ENCODE assay signal across 12 cellular contexts in genomic region chr3:23919628-23920027, GRCh38. TPM values are rescaled to one million over a fixed set of nuclear protein-coding genes. Genes with fewer than 3 reads are reported as not detected.
DNase-seq lines count a peak whose midpoint lies in the region; ATAC-seq and TF ChIP-seq lines count a peak whose summit lies in the region.
"Had no signal": no experiment of that assay in that cellular context is flagged by ENCODE, and none has a peak within 500 bp of the region (broad histone marks: within the 10 kb centered on the region; RNA-seq: fewer than 3 reads in every experiment).

No MANE protein-coding gene starts in this region.

- no peak overlapping the region for H2BK5ac ChIP-seq in IMR-90 (ENCODE audit: low read depth, low read length, poor library complexity, severe bottlenecking)

- peaks cover 20% of the 10 kb centered on the region for H3K36me3 ChIP-seq in CD8-positive, alpha-beta T cell (ENCODE audit: insufficient read depth, low read length)
- H3K36me3 ChIP-seq in IMR-90 (ENCODE audit: control insufficient read depth, insufficient read depth, low read length) = peaks cover 14% of the 10 kb centered on the region

- no peak overlapping the region for H2AK9ac ChIP-seq in IMR-90 (replicated peaks; ENCODE audit: low read depth, low read length, poor library complexity)

- H3K36me3 Mint-ChIP-seq in CD8-positive, alpha-beta T cell = peaks cover 64% of the 10 kb centered on the region
- H3K36me3 Mint-ChIP-seq in activated naive CD8-positive, alpha-beta T cell treated with anti-CD3 and anti-CD28 coated beads, Interleukin-2, amount 10 ng/mL, durations not matched to agents 7 days and 5 days = peaks cover 30% of the 10 kb centered on the region
- H3K36me3 Mint-ChIP-seq in natural killer cell = no peaks in the 10 kb centered on the region

- intact Hi-C loops in CD8-positive, alpha-beta T cell (cut with DNase I, micrococcal nuclease) = loop anchor here in 1 of 2 experiments (10.0 kb wide), 2 partner anchors 1745 to 1865 kb away; partner anchors contain the start of genes NGLY1 and TOP2B
- intact Hi-C loops in IMR-90 (cut with micrococcal nuclease) (loop anchor here (10.0 kb wide), 1 partner anchor 765 kb away; no protein-coding TSS in a partner anchor), natural killer cell (cut with micrococcal nuclease) (no loop called here)

- no peak overlapping the region for H3K4me2 ChIP-seq in IMR-90 (ENCODE audit: low read depth, low read length)

- TSS peak; percentile 80 for BruUV-seq in IMR-90 (replicated peaks; lab: Mats Ljungman, UMichigan)

- no peak overlapping the region for H3K9ac ChIP-seq in IMR-90 (ENCODE audit: low read depth, low read length)

- H3K27me3 ChIP-seq in CD8-positive, alpha-beta T cell (ENCODE audit: insufficient read depth, low read length) = no peaks in the 10 kb centered on the region
- no peaks in the 10 kb centered on the region for H3K27me3 ChIP-seq in IMR-90 (ENCODE audit: control insufficient read depth, insufficient read depth, low read length)

- no peak for TF ChIP-seq CTCF in CD8-positive, alpha-beta T cell (IDR thresholded peaks at IDR 0.05)
- TF ChIP-seq CTCF in IMR-90 (conservative IDR thresholded peaks at IDR 0.05; ENCODE audit: low read depth, low read length) = no peak
- no peak for TF ChIP-seq CTCF in natural killer cell (IDR thresholded peaks at IDR 0.05)

- no peak for TF ChIP-seq RAD21 in IMR-90 (IDR thresholded peaks at IDR 0.05; ENCODE audit: low read length)

- peak overlapping the region; percentile 80 for H3K27ac Mint-ChIP-seq in CD8-positive, alpha-beta T cell
- H3K27ac Mint-ChIP-seq in activated naive CD8-positive, alpha-beta T cell treated with anti-CD3 and anti-CD28 coated beads, Interleukin-2, amount 10 ng/mL, durations not matched to agents 7 days and 5 days = no peak overlapping the region
- peak overlapping the region; percentile 47 to 95 for H3K27ac Mint-ChIP-seq in natural killer cell

- no peaks in the 10 kb centered on the region for H3K9me3 ChIP-seq in CD8-positive, alpha-beta T cell (ENCODE audit: low read length)
- H3K9me3 ChIP-seq in IMR-90 (ENCODE audit: control insufficient read depth, insufficient read depth, low read length) = no peaks in the 10 kb centered on the region

- CTCF ChIA-PET in CD8-positive, alpha-beta T cell (lab: Charles Lee) = no interaction called here
- CTCF ChIA-PET in IMR-90 (lab: Yijun Ruan, JAX) = no interaction called here

- no peak overlapping the region for H3K14ac ChIP-seq in IMR-90 (replicated peaks; ENCODE audit: low read depth, low read length)

- H2AK5ac ChIP-seq in IMR-90 (ENCODE audit: low read depth, low read length) = no peak overlapping the region

- H3K79me1 ChIP-seq in IMR-90 (ENCODE audit: low read depth in 1 of 2, low read length in 2 of 2) = peaks cover 16 to 54% of the 10 kb centered on the region in 2 experiments

- no peak for TF ChIP-seq POLR2A in IMR-90 (IDR thresholded peaks at IDR 0.05; ENCODE audit: low read depth, low read length)

- no peak overlapping the region for H2BK15ac ChIP-seq in IMR-90 (ENCODE audit: low read depth, low read length)

- H2AFZ ChIP-seq in IMR-90 (replicated peaks; ENCODE audit: low read length, poor library complexity) = no peak overlapping the region

- H4K5ac ChIP-seq in IMR-90 (ENCODE audit: low read depth, low read length) = no peak overlapping the region

- H3K4me3 ChIP-seq in CD8-positive, alpha-beta T cell (ENCODE audit: low read depth, low read length) = no peak overlapping the region
- H3K4me3 ChIP-seq in IMR-90 (ENCODE audit: insufficient read depth, low read depth, low read length) = no peak overlapping the region

- DNase-seq in CD8-positive, alpha-beta T cell = no peak
- DNase-seq in IMR-90 = no peak
- DNase-seq in activated naive CD8-positive, alpha-beta T cell treated with anti-CD3 and anti-CD28 coated beads, Interleukin-2, amount 10 ng/mL, durations not matched to agents 7 days and 5 days = no peak
- no peak for DNase-seq in natural killer cell
- no peak for DNase-seq in substantia nigra (lab: John Stamatoyannopoulos, UW)
- DNase-seq: activated CD4-positive, CD25-positive, alpha-beta regulatory T cell; DMS79; effector CD8-positive, alpha-beta T cell; NCI-H2081 treated with DMSO at 0.1 percent for 48 hours had no signal

- no peak overlapping the region for H3K4ac ChIP-seq in IMR-90 (ENCODE audit: low read depth, low read length)

- H4K8ac ChIP-seq in IMR-90 (ENCODE audit: low read depth in 2 of 2, low read length in 2 of 2) = no peak overlapping the region

- peak overlapping the region; percentile 29 for H3K4me3 Mint-ChIP-seq in CD8-positive, alpha-beta T cell
- peak overlapping the region; percentile 87 for H3K4me3 Mint-ChIP-seq in activated naive CD8-positive, alpha-beta T cell treated with anti-CD3 and anti-CD28 coated beads, Interleukin-2, amount 10 ng/mL, durations not matched to agents 7 days and 5 days
- H3K4me3 Mint-ChIP-seq in natural killer cell = peak overlapping the region; percentile 17

- peaks cover 40% of the 10 kb centered on the region for H4K20me1 ChIP-seq in IMR-90 (ENCODE audit: insufficient read depth, low read length)

- H3K9me1 ChIP-seq in IMR-90 (ENCODE audit: insufficient read depth, low read length) = no peaks in the 10 kb centered on the region; the same call in 1 of the 2 replicates

- H3K9me3 Mint-ChIP-seq in CD8-positive, alpha-beta T cell = no peaks in the 10 kb centered on the region
- H3K9me3 Mint-ChIP-seq in activated naive CD8-positive, alpha-beta T cell treated with anti-CD3 and anti-CD28 coated beads, Interleukin-2, amount 10 ng/mL, durations not matched to agents 7 days and 5 days = no peaks in the 10 kb centered on the region
- no peaks in the 10 kb centered on the region for H3K9me3 Mint-ChIP-seq in natural killer cell

- in situ Hi-C loops in IMR-90 (cut with MboI; ENCODE audit: low sequenced_read_pairs) = no loop called here

- H2BK120ac ChIP-seq in IMR-90 (ENCODE audit: low read depth, low read length) = no peak overlapping the region

- no peak overlapping the region for H3K23ac ChIP-seq in IMR-90 (ENCODE audit: low read depth, low read length)

- WGBS in IMR-90 (ENCODE audit: extremely low coverage in 2 of 2, insufficient read length in 1 of 2), 2 experiments = no CpG with 5 or more reads among the region's 2 CpGs

- H3K56ac ChIP-seq in IMR-90 (ENCODE audit: extremely low read depth, insufficient read depth, low read length) = no peak overlapping the region

- no peak for ATAC-seq in CD8-positive, alpha-beta T cell
- ATAC-seq in IMR-90 (ENCODE audit: low read depth) (no peak), natural killer cell (no peak), GM18909 (IDR thresholded peaks at IDR 0.05; ENCODE audit: poor library complexity, unreplicated experiment) (no peak), HG02763 (IDR thresholded peaks at IDR 0.05; ENCODE audit: unreplicated experiment) (no peak), HG02852 (IDR thresholded peaks at IDR 0.05; ENCODE audit: unreplicated experiment) (no peak)
- ATAC-seq in activated naive CD8-positive, alpha-beta T cell treated with anti-CD3 and anti-CD28 coated beads, Interleukin-2, amount 10 ng/mL, durations not matched to agents 7 days and 5 days (ENCODE audit: low read depth) = no peak

- POLR2A ChIA-PET in CD8-positive, alpha-beta T cell (lab: Charles Lee) = no interaction called here
- POLR2A ChIA-PET in IMR-90 (lab: Charles Lee; ENCODE audit: unreplicated experiment) = no interaction called here
- POLR2A ChIA-PET in activated naive CD8-positive, alpha-beta T cell treated with anti-CD3 and anti-CD28 coated beads, Interleukin-2, amount 10 ng/mL, durations not matched to agents 7 days and 5 days (lab: Charles Lee) = interaction anchor here (0.6 kb wide), 1 partner anchor 34 kb away, joined by 3 read pairs; no protein-coding TSS in a partner anchor

- H3K4me1 Mint-ChIP-seq in CD8-positive, alpha-beta T cell (ENCODE audit: low read depth) = peaks cover 52% of the 10 kb centered on the region
- peaks cover 29% of the 10 kb centered on the region for H3K4me1 Mint-ChIP-seq in activated naive CD8-positive, alpha-beta T cell treated with anti-CD3 and anti-CD28 coated beads, Interleukin-2, amount 10 ng/mL, durations not matched to agents 7 days and 5 days
- peaks cover 38 to 42% of the 10 kb centered on the region in 2 donors for H3K4me1 Mint-ChIP-seq in natural killer cell

- H3K4me1 ChIP-seq in CD8-positive, alpha-beta T cell (ENCODE audit: insufficient read depth, low read length) = peaks cover 38% of the 10 kb centered on the region
- H3K4me1 ChIP-seq in IMR-90 (ENCODE audit: control insufficient read depth, insufficient read depth, low read length) = peaks cover 2% of the 10 kb centered on the region; the same call in 1 of the 2 replicates

- dilution Hi-C loops in IMR-90 (cut with HindIII; ENCODE audit: low sequenced_read_pairs, unreplicated experiment) = no loop called here

- H3K18ac ChIP-seq in IMR-90 (ENCODE audit: low read depth, low read length) = no peak overlapping the region

- H3K27me3 Mint-ChIP-seq in CD8-positive, alpha-beta T cell (ENCODE audit: low read depth) = no peaks in the 10 kb centered on the region
- no peaks in the 10 kb centered on the region for H3K27me3 Mint-ChIP-seq in activated naive CD8-positive, alpha-beta T cell treated with anti-CD3 and anti-CD28 coated beads, Interleukin-2, amount 10 ng/mL, durations not matched to agents 7 days and 5 days
- H3K27me3 Mint-ChIP-seq in natural killer cell (ENCODE audit: low read depth in 2 of 2) = peaks cover 0 to 2% of the 10 kb centered on the region in 2 donors

- H4K91ac ChIP-seq in IMR-90 (ENCODE audit: insufficient read depth, low read depth, low read length) = no peak overlapping the region

- no peak overlapping the region for H2BK20ac ChIP-seq in IMR-90 (ENCODE audit: low read depth, low read length)

- no peak overlapping the region for H3K27ac ChIP-seq in CD8-positive, alpha-beta T cell (ENCODE audit: low read depth, low read length)
- H3K27ac ChIP-seq in IMR-90 (ENCODE audit: insufficient read depth, low read length) (no peak overlapping the region), substantia nigra (ENCODE audit: low read depth, low read length, poor library complexity, severe bottlenecking) (no peak overlapping the region)

RNA-seq across cellular contexts. Expression of gene RPL15, which starts 2.7 kb away (rescaled TPM):
- 1,000 to 10,000 TPM; 2,460 to 2,470 TPM for total RNA-seq in CD8-positive, alpha-beta T cell
- total RNA-seq in IMR-90 (2012; rRNA removed) (1,419 and 2,730 TPM in 2 replicates), natural killer cell (1,000 to 10,000 TPM; 1,116 to 1,338 (median 1,291) TPM)
- polyA plus RNA-seq in IMR-90 (2012; rRNA removed) = 4,701 and 5,087 TPM in 2 replicates
- 2,854 and 3,719 TPM in 2 replicates for polyA plus RNA-seq in IMR-90 (2012; cell fraction: cytosol; rRNA removed)
- polyA plus RNA-seq in IMR-90 (2012; cell fraction: nucleus; rRNA removed; ENCODE audit: low replicate concordance) = 1,256 and 2,197 TPM in 2 replicates
- 1,000 to 10,000 TPM; 1,577 to 1,648 TPM for total RNA-seq in activated naive CD8-positive, alpha-beta T cell treated with anti-CD3 and anti-CD28 coated beads, Interleukin-2, amount 10 ng/mL, durations not matched to agents 7 days and 5 days

RNA-seq across cellular contexts. Expression of gene NKIRAS1, which starts 2.8 kb away (rescaled TPM):
- total RNA-seq in CD8-positive, alpha-beta T cell = 1 to 10 TPM; 4.5 to 6.2 TPM
- total RNA-seq in IMR-90 (2012; rRNA removed) (6.8 and 16.1 TPM in 2 replicates), natural killer cell (1 to 10 TPM; 2.2 to 3.3 (median 2.8) TPM)
- polyA plus RNA-seq in IMR-90 (2012; rRNA removed) = 5.6 and 6.1 TPM in 2 replicates
- polyA plus RNA-seq in IMR-90 (2012; cell fraction: cytosol; rRNA removed) = 2.4 and 3.6 TPM in 2 replicates
- polyA plus RNA-seq in IMR-90 (2012; cell fraction: nucleus; rRNA removed; ENCODE audit: low replicate concordance) = 1.0 and 3.0 TPM in 2 replicates
- 1 to 10 TPM; 3.8 to 4.9 TPM for total RNA-seq in activated naive CD8-positive, alpha-beta T cell treated with anti-CD3 and anti-CD28 coated beads, Interleukin-2, amount 10 ng/mL, durations not matched to agents 7 days and 5 days

RNA-seq across cellular contexts. Expression of gene NR1D2, which starts 25.5 kb away (rescaled TPM):
- total RNA-seq in CD8-positive, alpha-beta T cell = 100 to 1,000 TPM; 126 to 129 TPM
- total RNA-seq in IMR-90 (2012; rRNA removed) = 41.0 and 46.1 TPM in 2 replicates
- 7.5 and 8.1 TPM in 2 replicates for polyA plus RNA-seq in IMR-90 (2012; rRNA removed)
- 1.7 and 2.1 TPM in 2 replicates for polyA plus RNA-seq in IMR-90 (2012; cell fraction: cytosol; rRNA removed)
- 0.62 and 8.5 TPM in 2 replicates for polyA plus RNA-seq in IMR-90 (2012; cell fraction: nucleus; rRNA removed; ENCODE audit: low replicate concordance)
- 10 to 100 TPM; 20.2 TPM for total RNA-seq in activated naive CD8-positive, alpha-beta T cell treated with anti-CD3 and anti-CD28 coated beads, Interleukin-2, amount 10 ng/mL, durations not matched to agents 7 days and 5 days
- total RNA-seq in natural killer cell = 10 to 100 TPM; 72.5 to 94.2 (median 92.1) TPM

Comparison
In these comparisons a context has a peak if more than half of its experiments do, and no peak if none do; other contexts are left out.
1. H3K4me3 Mint-ChIP-seq: peak in every context shown above with its lines; median percentile 87 in activated naive CD8-positive, alpha-beta T cell treated with anti-CD3 and anti-CD28 coated beads, Interleukin-2, amount 10 ng/mL, durations not matched to agents 7 days and 5 days; 29 in CD8-positive, alpha-beta T cell; 17 in natural killer cell.